In the genomic region with DNA sequence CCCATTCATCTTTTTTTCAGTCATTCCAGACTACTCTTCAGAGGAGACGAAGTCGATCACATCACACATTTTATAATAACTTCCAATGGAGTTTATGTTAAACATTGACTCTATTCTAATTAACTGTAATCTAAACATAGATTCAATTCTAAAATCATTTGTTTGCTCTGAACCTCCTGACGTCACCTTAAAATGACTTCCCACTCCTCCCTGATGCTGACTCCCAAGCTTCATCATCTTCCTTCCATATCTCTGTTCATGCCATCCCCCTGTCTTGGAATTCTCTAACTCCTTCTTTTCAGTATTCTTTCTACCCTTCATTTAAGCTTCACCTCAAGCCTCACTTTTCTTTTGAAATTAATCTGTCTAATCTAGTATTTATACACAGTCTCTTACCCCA, we compare ENCODE assay signal across 18 cellular contexts. TPM values are rescaled to one million over a fixed set of nuclear protein-coding genes. Genes with fewer than 3 reads are reported as not detected.
DNase-seq lines count a peak whose midpoint lies in the region; ATAC-seq and TF ChIP-seq lines count a peak whose summit lies in the region.
"Had no signal": no experiment of that assay in that cellular context is flagged by ENCODE, and none has a peak within 500 bp of the region (broad histone marks: within the 10 kb centered on the region; RNA-seq: fewer than 3 reads in every experiment).

No MANE protein-coding gene starts in this region.

- no peak overlapping the region for H3K27ac ChIP-seq in HEK293 (ENCODE audit: extremely low read depth, low read depth, low read length)
- no peak overlapping the region for H3K27ac ChIP-seq in neural progenitor cell
- H3K27ac ChIP-seq: 22Rv1; A549; BLaER1 treated with 17β-estradiol and CSF1 and Interleukin-3, amounts not matched to agents 10 nM and 100 nM; C4-2B had no signal

- no peaks in the 10 kb centered on the region for H3K27me3 Mint-ChIP-seq in activated naive CD4-positive, alpha-beta T cell treated with anti-CD3 and anti-CD28 coated beads, Interleukin-2, amount 50 U/mL, for 24 hours
- H3K27me3 Mint-ChIP-seq in neural progenitor cell (ENCODE audit: insufficient read depth, low read depth), result no peaks in the 10 kb centered on the region
- H3K27me3 Mint-ChIP-seq: B cell; CD4-positive, alpha-beta T cell had no signal

- H3K4me3 Mint-ChIP-seq in activated naive CD4-positive, alpha-beta T cell treated with anti-CD3 and anti-CD28 coated beads, Interleukin-2, amount 50 U/mL, for 24 hours, result no peak overlapping the region
- no peak overlapping the region for H3K4me3 Mint-ChIP-seq in neural progenitor cell
- H3K4me3 Mint-ChIP-seq: B cell; CD4-positive, alpha-beta T cell; CD8-positive, alpha-beta T cell had no signal

- H3K4me2 ChIP-seq in neural progenitor cell, result no peak overlapping the region
- H3K4me2 ChIP-seq: A549; BLaER1 treated with 17β-estradiol and CSF1 and Interleukin-3, amounts not matched to agents 10 nM and 100 nM had no signal

- CTCF ChIA-PET in HEK293 (lab: Yijun Ruan, JAX), result no interaction called here

- ATAC-seq in HG03280 (IDR thresholded peaks at IDR 0.05; ENCODE audit: unreplicated experiment), result no peak
- ATAC-seq: A549; CD8-positive, alpha-beta T cell had no signal

- no peak overlapping the region for H3K9ac ChIP-seq in neural progenitor cell
- H3K9ac ChIP-seq: BLaER1 treated with 17β-estradiol and CSF1 and Interleukin-3, amounts not matched to agents 10 nM and 100 nM had no signal

- H3K4me3 ChIP-seq in HEK293 (ENCODE audit: low read depth, low read length) (no peak overlapping the region), neural progenitor cell (no peak overlapping the region)
- H3K4me3 ChIP-seq: A549; BLaER1 treated with 17β-estradiol and CSF1 and Interleukin-3, amounts not matched to agents 10 nM and 100 nM had no signal

- no peak for DNase-seq in activated naive CD4-positive, alpha-beta T cell treated with Interleukin-2 at 50 U/mL for 16 hours
- no peak for DNase-seq in neural progenitor cell (ENCODE audit: low spot score)
- DNase-seq: AML-193; Caco-2; Calu3; CD4-positive, alpha-beta T cell; CD8-positive, alpha-beta T cell; DMS79 treated with DMSO at 0.1 percent for 48 hours; GF-D8 had no signal

- H3K79me2 ChIP-seq in neural progenitor cell (ENCODE audit: low read depth), result no peaks in the 10 kb centered on the region

- no peaks in the 10 kb centered on the region for H3K4me1 Mint-ChIP-seq in activated naive CD4-positive, alpha-beta T cell treated with anti-CD3 and anti-CD28 coated beads, Interleukin-2, amount 50 U/mL, for 24 hours
- no peaks in the 10 kb centered on the region for H3K4me1 Mint-ChIP-seq in neural progenitor cell
- H3K4me1 Mint-ChIP-seq: B cell had no signal

- H3K27me3 ChIP-seq in neural progenitor cell, result no peaks in the 10 kb centered on the region
- H3K27me3 ChIP-seq: BLaER1 treated with 17β-estradiol and CSF1 and Interleukin-3, amounts not matched to agents 10 nM and 100 nM had no signal

- H3K4me1 ChIP-seq in HEK293 (ENCODE audit: control insufficient read depth, insufficient read depth, low read length) (no peaks in the 10 kb centered on the region), neural progenitor cell (no peaks in the 10 kb centered on the region)
- H3K4me1 ChIP-seq: A549; BLaER1 treated with 17β-estradiol and CSF1 and Interleukin-3, amounts not matched to agents 10 nM and 100 nM; Caco-2 had no signal

- no peaks in the 10 kb centered on the region for H3K9me3 Mint-ChIP-seq in activated naive CD4-positive, alpha-beta T cell treated with anti-CD3 and anti-CD28 coated beads, Interleukin-2, amount 50 U/mL, for 24 hours
- peaks cover 4% of the 10 kb centered on the region for H3K9me3 Mint-ChIP-seq in neural progenitor cell
- H3K9me3 Mint-ChIP-seq: CD4-positive, alpha-beta T cell; CD8-positive, alpha-beta T cell had no signal

- no peaks in the 10 kb centered on the region for H4K20me1 ChIP-seq in neural progenitor cell (ENCODE audit: low read depth)
- H4K20me1 ChIP-seq: BLaER1 treated with 17β-estradiol and CSF1 and Interleukin-3, amounts not matched to agents 10 nM and 100 nM had no signal

- H3K9me3 ChIP-seq in HEK293 (ENCODE audit: control insufficient read depth, insufficient read depth, low read depth, low read length) (no peaks in the 10 kb centered on the region), neural progenitor cell (ENCODE audit: low read depth) (no peaks in the 10 kb centered on the region)
- H3K9me3 ChIP-seq: A549, Caco-2 had no signal

- TF ChIP-seq CTCF in HEK293 (tag by site-specific recombination; IDR thresholded peaks at IDR 0.05) (no peak), neural progenitor cell (IDR thresholded peaks at IDR 0.05) (no peak)

- peak overlapping the region; percentile 26 for H2AFZ ChIP-seq in neural progenitor cell (replicated peaks)

- no peaks in the 10 kb centered on the region for H3K36me3 Mint-ChIP-seq in activated naive CD4-positive, alpha-beta T cell treated with anti-CD3 and anti-CD28 coated beads, Interleukin-2, amount 50 U/mL, for 24 hours
- no peaks in the 10 kb centered on the region for H3K36me3 Mint-ChIP-seq in neural progenitor cell
- H3K36me3 Mint-ChIP-seq: CD8-positive, alpha-beta T cell had no signal

- no peaks in the 10 kb centered on the region for H3F3A ChIP-seq in neural progenitor cell (ENCODE audit: low read depth)

- peak overlapping the region; percentile 0 for H3K27ac Mint-ChIP-seq in activated naive CD4-positive, alpha-beta T cell treated with anti-CD3 and anti-CD28 coated beads, Interleukin-2, amount 50 U/mL, for 24 hours
- no peak overlapping the region for H3K27ac Mint-ChIP-seq in neural progenitor cell
- H3K27ac Mint-ChIP-seq: B cell; CD4-positive, alpha-beta T cell; CD8-positive, alpha-beta T cell had no signal

- no peaks in the 10 kb centered on the region for H3K36me3 ChIP-seq in HEK293 (ENCODE audit: control insufficient read depth in 2 of 2, insufficient read depth in 1 of 2, low read length in 2 of 2)
- no peaks in the 10 kb centered on the region for H3K36me3 ChIP-seq in neural progenitor cell
- H3K36me3 ChIP-seq: BLaER1 treated with 17β-estradiol and CSF1 and Interleukin-3, amounts not matched to agents 10 nM and 100 nM had no signal

- POLR2A ChIA-PET in HEK293 (lab: Yijun Ruan, JAX), result no interaction called here

TF ChIP-seq in HEK293, 187 proteins besides CTCF, POLR2A, EP300 and RAD21:
- TF ChIP-seq ZNF600 (tag by site-specific recombination; IDR thresholded peaks at IDR 0.05) (no peak), ATF2 (tag by site-specific recombination; IDR thresholded peaks at IDR 0.05; ENCODE audit: low read depth) (peak; percentile 29; the same call in 1 of the 2 replicates)

RNA-seq across cellular contexts. Expression of gene PLPPR5, which starts 45.1 kb away (rescaled TPM):
- total RNA-seq in neural progenitor cell (ENCODE audit: low replicate concordance), result 0.19 and 0.56 TPM in 2 replicates
- total RNA-seq: A172; B cell; Caco-2; Calu3; CD4-positive, alpha-beta T cell; CD8-positive, alpha-beta T cell had no signal
